ENCODE assay signal across 12 cellular contexts in the genomic region with DNA sequence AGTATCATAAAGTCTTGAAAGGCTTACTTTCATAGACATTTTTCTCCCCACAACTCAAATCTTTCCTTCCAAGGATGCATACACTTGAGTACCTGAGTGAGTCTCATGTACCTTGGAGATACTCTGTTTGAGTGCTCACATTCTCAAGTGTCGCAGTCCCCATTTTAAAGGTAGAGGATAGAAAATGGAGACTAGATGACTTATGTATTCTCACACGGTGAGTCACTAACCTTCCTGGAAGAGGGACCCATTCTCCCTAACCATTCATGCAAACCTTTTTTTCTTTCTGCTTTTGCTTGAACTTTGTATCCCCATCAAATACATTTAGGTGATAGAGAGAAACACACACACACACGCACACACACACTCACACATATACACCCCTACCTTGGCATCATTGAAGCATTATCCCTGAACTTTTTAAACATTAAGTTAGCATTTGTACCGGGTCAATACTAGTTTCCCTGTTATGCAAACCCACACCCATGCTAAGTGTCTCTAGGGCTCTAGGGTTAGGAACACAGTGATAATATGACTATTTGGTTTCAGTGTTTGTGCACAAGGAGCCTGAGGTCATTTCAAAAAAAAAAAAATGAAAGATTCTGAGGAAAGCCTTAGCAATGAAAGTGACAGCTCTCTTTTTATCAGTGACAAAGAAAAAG.
DNase-seq lines count a peak whose midpoint lies in the region; ATAC-seq, FAIRE-seq and TF ChIP-seq lines count a peak whose summit lies in the region.
"Had no signal": no experiment of that assay in that cellular context is flagged by ENCODE, and none has a peak within 500 bp of the region (broad histone marks: within the 10 kb centered on the region; RNA-seq: fewer than 3 reads in every experiment).

No MANE protein-coding gene starts in this region.

- FAIRE-seq in H54 (lab: Jason Lieb, UNC) = peak; percentile 66
- FAIRE-seq: G401.6 had no signal

- TF ChIP-seq POLR2A in H54 (IDR thresholded peaks at IDR 0.05; ENCODE audit: low read depth, low read length) = no peak

- no peak for DNase-seq in H54 (ENCODE audit: insufficient read length, low spot score)
- DNase-seq in kidney tubule cell (ENCODE audit: low spot score) = peak; percentile 77
- DNase-seq in GM03348 (ENCODE audit: low spot score) = no peak
- no peak for DNase-seq in T-helper 9 cell
- no peak for DNase-seq in GF-D8 (lab: John Stamatoyannopoulos, UW)
- no peak for DNase-seq in NCI-H2107 (lab: John Stamatoyannopoulos, UW)
- DNase-seq: activated gamma-delta T cell treated with Interleukin-2 at 50 U/mL for 16 hours, erythroblast, NCI-H2029 treated with DMSO at 0.1 percent for 48 hours had no signal

- ATAC-seq in GM18907 (IDR thresholded peaks at IDR 0.05; ENCODE audit: unreplicated experiment) (peak; percentile 74), HG03558 (IDR thresholded peaks at IDR 0.05; ENCODE audit: extremely low read depth, unreplicated experiment) (peak; percentile 38)
